Comparison of ENCODE assay signal across 11 cellular contexts in genomic region chr4:6940744-6941137, GRCh38. TPM values are rescaled to one million over a fixed set of nuclear protein-coding genes. Genes with fewer than 3 reads are reported as not detected.
A peak's percentile ranks its signal among the peaks of the same experiment; 100 is the strongest.
DNase-seq lines count a peak whose midpoint lies in the region; ATAC-seq and TF ChIP-seq lines count a peak whose summit lies in the region.
"Had no signal": no experiment of that assay in that cellular context is flagged by ENCODE, and none has a peak within 500 bp of the region (broad histone marks: within the 10 kb centered on the region; RNA-seq: fewer than 3 reads in every experiment).

No MANE protein-coding gene starts in this region.

- no peak for ATAC-seq in activated T-cell treated with anti-CD3 and anti-CD28 coated beads, Interleukin-2, amount 50 U/mL, for 4 hours
- ATAC-seq in activated T-helper 17 cell treated with anti-CD3 and anti-CD28 coated beads, Interleukin-2, amount 50 U/mL, for 72 hours (replicated peaks) = no peak
- ATAC-seq in HG03025 (IDR thresholded peaks at IDR 0.05; ENCODE audit: low FRiP score, unreplicated experiment) = no peak
- no peak for ATAC-seq in HG03175 (IDR thresholded peaks at IDR 0.05; ENCODE audit: unreplicated experiment)

- peaks cover 0 to 9% (median 0%) of the 10 kb centered on the region in 3 donors for H3K36me3 ChIP-seq in tibial nerve

- TF ChIP-seq POLR2A in tibial nerve (IDR thresholded peaks at IDR 0.05) = no peak

- H3K4me1 Mint-ChIP-seq in activated T-cell treated with anti-CD3 and anti-CD28 coated beads, Interleukin-2, amount 50 U/mL, for 4 hours (ENCODE audit: low read depth) = peaks cover 83% of the 10 kb centered on the region
- peaks cover 65% of the 10 kb centered on the region for H3K4me1 Mint-ChIP-seq in activated T-helper 17 cell treated with anti-CD3 and anti-CD28 coated beads, Interleukin-2, amount 50 U/mL, for 72 hours

- H3K4me1 ChIP-seq in tibial nerve = peaks cover 5 to 83% (median 57%) of the 10 kb centered on the region in 4 donors

- peak overlapping the region; percentile 92 for H3K27ac Mint-ChIP-seq in activated T-helper 17 cell treated with anti-CD3 and anti-CD28 coated beads, Interleukin-2, amount 50 U/mL, for 72 hours

- no peak for TF ChIP-seq CTCF in tibial nerve (IDR thresholded peaks at IDR 0.05)

- no peak for DNase-seq in activated T-cell treated with anti-CD3 and anti-CD28 coated beads, Interleukin-2, amount 50 U/mL, for 4 hours
- DNase-seq in activated T-cell treated with anti-CD3 and anti-CD28 coated beads, Interleukin-2, amount 50 U/mL, for 1 hour = no peak
- DNase-seq in tibial nerve (ENCODE audit: low spot score in 2 of 2) (no peak), activated gamma-delta T cell treated with Interleukin-2 at 50 U/mL for 16 hours (no peak)
- DNase-seq: EL, NCI-H2029, OCI-M1 had no signal

- H3K4me3 ChIP-seq in tibial nerve = no peak overlapping the region

- H3K27ac ChIP-seq in layer of hippocampus (ENCODE audit: low read depth, low read length) (peak overlapping the region; percentile 1), tibial nerve (peak overlapping the region in 3 of 4 donors; percentile 53 to 93 (median 89))

- H3K9me3 Mint-ChIP-seq in activated T-cell treated with anti-CD3 and anti-CD28 coated beads, Interleukin-2, amount 50 U/mL, for 4 hours = no peaks in the 10 kb centered on the region
- H3K9me3 Mint-ChIP-seq in activated T-helper 17 cell treated with anti-CD3 and anti-CD28 coated beads, Interleukin-2, amount 50 U/mL, for 72 hours = no peaks in the 10 kb centered on the region

- peaks cover 14% of the 10 kb centered on the region for H3K36me3 Mint-ChIP-seq in activated T-cell treated with anti-CD3 and anti-CD28 coated beads, Interleukin-2, amount 50 U/mL, for 4 hours (ENCODE audit: insufficient read depth)
- H3K36me3 Mint-ChIP-seq in activated T-helper 17 cell treated with anti-CD3 and anti-CD28 coated beads, Interleukin-2, amount 50 U/mL, for 72 hours (ENCODE audit: low read depth) = peaks cover 38% of the 10 kb centered on the region

- H3K4me3 Mint-ChIP-seq in activated T-cell treated with anti-CD3 and anti-CD28 coated beads, Interleukin-2, amount 50 U/mL, for 4 hours = peak overlapping the region; percentile 60
- peak overlapping the region; percentile 91 for H3K4me3 Mint-ChIP-seq in activated T-helper 17 cell treated with anti-CD3 and anti-CD28 coated beads, Interleukin-2, amount 50 U/mL, for 72 hours

- H3K9me3 ChIP-seq in tibial nerve = no peaks in the 10 kb centered on the region

- no peaks in the 10 kb centered on the region for H3K27me3 Mint-ChIP-seq in activated T-cell treated with anti-CD3 and anti-CD28 coated beads, Interleukin-2, amount 50 U/mL, for 4 hours (ENCODE audit: low read depth)
- no peaks in the 10 kb centered on the region for H3K27me3 Mint-ChIP-seq in activated T-helper 17 cell treated with anti-CD3 and anti-CD28 coated beads, Interleukin-2, amount 50 U/mL, for 72 hours

- H3K27me3 ChIP-seq in layer of hippocampus (ENCODE audit: control insufficient read depth, insufficient read depth, low read length) = no peaks in the 10 kb centered on the region
- no peaks in the 10 kb centered on the region for H3K27me3 ChIP-seq in tibial nerve

- WGBS in tibial nerve, 2 donors = 91 to 92% methylated on average over 11 of the region's 11 CpGs

- TF ChIP-seq EP300 in tibial nerve (IDR thresholded peaks at IDR 0.05) = no peak

RNA-seq across cellular contexts. Expression of gene TBC1D14, which starts 31.1 kb away (rescaled TPM):
- total RNA-seq in activated T-cell treated with anti-CD3 and anti-CD28 coated beads, Interleukin-2, amount 50 U/mL, for 4 hours = 10 to 100 TPM; 39.8 to 45.7 (median 41.7) TPM
- 10 to 100 TPM; 44.1 to 63.8 TPM for total RNA-seq in activated T-helper 17 cell treated with anti-CD3 and anti-CD28 coated beads, Interleukin-2, amount 50 U/mL, for 72 hours
- 10 to 100 TPM; 46.9 to 65.7 (median 51.3) TPM for total RNA-seq in tibial nerve
